34 cellular contexts compared by ENCODE assay signal in the genomic region with DNA sequence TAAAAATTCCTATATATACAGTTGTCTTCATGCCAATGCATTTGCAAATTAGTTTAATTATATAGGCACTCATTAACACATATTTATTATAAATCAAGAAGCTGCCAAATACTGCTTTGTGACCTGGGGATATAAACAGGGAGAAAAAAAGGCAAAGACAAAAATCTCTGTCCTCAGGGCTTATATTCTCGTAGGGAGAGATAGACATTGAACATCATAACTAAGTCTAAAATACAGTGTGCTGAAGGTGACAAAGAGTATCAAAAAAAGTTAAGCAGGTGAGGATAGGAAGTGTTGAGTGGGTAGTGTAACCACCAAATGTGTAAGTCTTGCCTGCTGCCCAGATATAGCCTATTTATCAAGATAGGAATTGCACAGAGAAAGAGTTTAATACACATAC.
"Had no signal": no experiment of that assay in that cellular context is flagged by ENCODE, and none has a peak within 500 bp of the region (broad histone marks: within the 10 kb centered on the region; RNA-seq: fewer than 3 reads in every experiment).

No MANE protein-coding gene starts in this region.

- H3K27me3 ChIP-seq: adrenal gland, ascending aorta, body of pancreas, brain microvascular endothelial cell, breast epithelium, cardiac muscle cell had no signal

- H3K4me1 ChIP-seq: adrenal gland, ascending aorta, body of pancreas, breast epithelium had no signal

- H3K9me3 ChIP-seq: adrenal gland, ascending aorta, body of pancreas had no signal

- H3K36me3 ChIP-seq: adrenal gland, ascending aorta, brain microvascular endothelial cell, breast epithelium, cardiac muscle cell had no signal

- H3K4me3 ChIP-seq: adrenal gland, ascending aorta, body of pancreas, breast epithelium, cardiac muscle cell had no signal

- FAIRE-seq: astrocyte, bronchial epithelial cell had no signal

- DNase-seq: activated effector memory CD4-positive, alpha-beta T cell treated with anti-CD3 and anti-CD28 coated beads, Interleukin-2, amount 50 U/mL, for 16 hours; activated effector memory CD4-positive, alpha-beta T cell treated with Interleukin-2 at 50 U/mL for 16 hours; activated gamma-delta T cell; activated gamma-delta T cell treated with Interleukin-2 at 50 U/mL for 16 hours; activated naive CD4-positive, alpha-beta T cell; activated naive CD4-positive, alpha-beta T cell treated with anti-CD3 and anti-CD28 coated beads for 36 hours; activated naive CD4-positive, alpha-beta T cell treated with anti-CD3 and anti-CD28 coated beads, Interleukin-2, amount 10 ng/mL, durations not matched to agents 7 days and 5 days; activated naive CD4-positive, alpha-beta T cell treated with anti-CD3 and anti-CD28 coated beads, Interleukin-2, amount 50 U/mL, for 16 hours; activated naive CD4-positive, alpha-beta T cell treated with Interleukin-2 at 50 U/mL for 16 hours; activated naive CD8-positive, alpha-beta T cell treated with anti-CD3 and anti-CD28 coated beads for 36 hours; activated naive CD8-positive, alpha-beta T cell treated with anti-CD3 and anti-CD28 coated beads, Interleukin-2, amount 10 ng/mL, durations not matched to agents 7 days and 5 days; activated naive CD8-positive, alpha-beta T cell treated with anti-CD3 and anti-CD28 coated beads, Interleukin-2, amount 50 U/mL, for 24 hours; activated T-cell treated with anti-CD3 and anti-CD28 coated beads, Interleukin-2, amount 50 U/mL, for 1 hour; activated T-cell treated with anti-CD3 and anti-CD28 coated beads, Interleukin-2, amount 50 U/mL, for 24 hours; activated T-cell treated with anti-CD3 and anti-CD28 coated beads, Interleukin-2, amount 50 U/mL, for 4 hours; activated T-cell treated with anti-CD3 and anti-CD28 coated beads, Interleukin-2, amount 50 U/mL, for 48 hours; activated T-cell treated with anti-CD3 and anti-CD28 coated beads, Interleukin-2, amount 50 U/mL, for 72 hours; adrenal gland; amniotic stem cell; amygdala; anterior cingulate cortex; aorta; body of pancreas; brain microvascular endothelial cell; caudate nucleus; central memory CD4-positive, alpha-beta T cell; cerebellar nuclear complex had no signal

- ATAC-seq: activated naive CD4-positive, alpha-beta T cell treated with anti-CD3 and anti-CD28 coated beads, Interleukin-2, amount 50 U/mL, for 72 hours; activated naive CD8-positive, alpha-beta T cell treated with anti-CD3 and anti-CD28 coated beads, Interleukin-2, amount 50 U/mL, for 24 hours; activated T-cell treated with anti-CD3 and anti-CD28 coated beads, Interleukin-2, amount 50 U/mL, for 4 hours; activated T-cell treated with anti-CD3 and anti-CD28 coated beads, Interleukin-2, amount 50 U/mL, for 72 hours; activated T-helper 17 cell treated with anti-CD3 and anti-CD28 coated beads, Interleukin-2, amount 50 U/mL, for 72 hours; body of pancreas had no signal

- H3K27ac ChIP-seq: adrenal gland, ascending aorta, body of pancreas, brain microvascular endothelial cell, breast epithelium, cardiac muscle cell had no signal
